In genomic region chr3:46895204-46895660, GRCh38 we compare ENCODE assay signal across 7 cellular contexts. TPM values are rescaled to one million over a fixed set of nuclear protein-coding genes. Genes with fewer than 3 reads are reported as not detected.
DNase-seq lines count a peak whose midpoint lies in the region; ATAC-seq, FAIRE-seq and TF ChIP-seq lines count a peak whose summit lies in the region.

No MANE protein-coding gene starts in this region.

- DNase-seq in GM18507 (ENCODE audit: extremely low spot score, insufficient read length, low read depth) (peak; percentile 51), NCI-H748 (lab: John Stamatoyannopoulos, UW; ENCODE audit: unreplicated experiment) (peak; percentile 39), epithelial cell of proximal tubule (ENCODE audit: low read depth) (no peak), stomach (peak; percentile 80)
- DNase-seq in activated CD8-positive, alpha-beta memory T cell treated with anti-CD3 and anti-CD28 coated beads, Interleukin-2, amount 10 ng/mL, durations not matched to agents 7 days and 5 days: peak; percentile 80

- peaks cover 55% of the 10 kb centered on the region for H3K27me3 Mint-ChIP-seq in activated CD8-positive, alpha-beta memory T cell treated with anti-CD3 and anti-CD28 coated beads, Interleukin-2, amount 10 ng/mL, durations not matched to agents 7 days and 5 days
- peaks cover 4% of the 10 kb centered on the region for H3K27me3 Mint-ChIP-seq in nephron (ENCODE audit: low read depth)

- H3K27ac ChIP-seq in stomach: no peak overlapping the region

- no peak for TF ChIP-seq POLR2A in stomach (IDR thresholded peaks at IDR 0.05)

- H3K36me3 Mint-ChIP-seq in activated CD8-positive, alpha-beta memory T cell treated with anti-CD3 and anti-CD28 coated beads, Interleukin-2, amount 10 ng/mL, durations not matched to agents 7 days and 5 days: no peaks in the 10 kb centered on the region
- peaks cover 15% of the 10 kb centered on the region for H3K36me3 Mint-ChIP-seq in nephron (ENCODE audit: low read depth)

- peak; percentile 89 for FAIRE-seq in GM18507 (lab: Jason Lieb, UNC)

- no peaks in the 10 kb centered on the region for H3K9me3 ChIP-seq in stomach

- peaks cover 12% of the 10 kb centered on the region for H3K4me1 Mint-ChIP-seq in activated CD8-positive, alpha-beta memory T cell treated with anti-CD3 and anti-CD28 coated beads, Interleukin-2, amount 10 ng/mL, durations not matched to agents 7 days and 5 days
- peaks cover 20% of the 10 kb centered on the region for H3K4me1 Mint-ChIP-seq in nephron

- H3K27ac Mint-ChIP-seq in activated CD8-positive, alpha-beta memory T cell treated with anti-CD3 and anti-CD28 coated beads, Interleukin-2, amount 10 ng/mL, durations not matched to agents 7 days and 5 days: no peak overlapping the region
- peak overlapping the region; percentile 21 to 49 (median 40) for H3K27ac Mint-ChIP-seq in nephron

- CTCF ChIA-PET in activated CD8-positive, alpha-beta memory T cell treated with anti-CD3 and anti-CD28 coated beads, Interleukin-2, amount 10 ng/mL, durations not matched to agents 7 days and 5 days (lab: Charles Lee): interaction anchor here (0.5 to 3.1 kb wide), 19 partner anchors 9 to 333 kb away, joined by 3 to 23 read pairs (median 3); partner anchors contain the start of gene PTH1R

- 11 to 22% (median 17%) methylated on average over 5 of the region's 5 CpGs for WGBS in stomach, 5 donors

- intact Hi-C loops in stomach (cut with DNase I; ENCODE audit: low total_unique reads): no loop called here

- TF ChIP-seq CTCF in epithelial cell of proximal tubule (conservative IDR thresholded peaks at IDR 0.05; ENCODE audit: low read depth, low read length): peak; percentile 96
- peak; percentile 84 to 91 (median 88) for TF ChIP-seq CTCF in nephron (IDR thresholded peaks at IDR 0.05; ENCODE audit: unreplicated experiment in 3 of 3)
- TF ChIP-seq CTCF in stomach (IDR thresholded peaks at IDR 0.05): peak in 5 of 7 experiments; percentile 75 to 92 (median 76)

- no peak overlapping the region for H3K4me3 Mint-ChIP-seq in activated CD8-positive, alpha-beta memory T cell treated with anti-CD3 and anti-CD28 coated beads, Interleukin-2, amount 10 ng/mL, durations not matched to agents 7 days and 5 days
- H3K4me3 Mint-ChIP-seq in nephron: peak overlapping the region in 2 of 3 experiments; percentile 0 to 5

- no peak overlapping the region for H3K4me3 ChIP-seq in epithelial cell of proximal tubule (ENCODE audit: low read depth, low read length)
- H3K4me3 ChIP-seq in stomach: no peak overlapping the region

- H3K4me1 ChIP-seq in stomach: peaks cover 22 to 34% (median 28%) of the 10 kb centered on the region in 4 donors

- no peaks in the 10 kb centered on the region for H3K9me3 Mint-ChIP-seq in activated CD8-positive, alpha-beta memory T cell treated with anti-CD3 and anti-CD28 coated beads, Interleukin-2, amount 10 ng/mL, durations not matched to agents 7 days and 5 days (ENCODE audit: low read depth)
- no peaks in the 10 kb centered on the region for H3K9me3 Mint-ChIP-seq in nephron

- H3K36me3 ChIP-seq in stomach: no peaks in the 10 kb centered on the region

- TF ChIP-seq EP300 in stomach (IDR thresholded peaks at IDR 0.05): no peak

- peak; percentile 86 for ATAC-seq in activated CD8-positive, alpha-beta memory T cell treated with anti-CD3 and anti-CD28 coated beads, Interleukin-2, amount 10 ng/mL, durations not matched to agents 7 days and 5 days
- ATAC-seq in HG03139 (IDR thresholded peaks at IDR 0.05; ENCODE audit: unreplicated experiment): no peak

- H3K27me3 ChIP-seq in stomach: peaks cover 0 to 74% (median 21%) of the 10 kb centered on the region in 3 donors

RNA-seq across cellular contexts. Expression of gene PTH1R, which starts 17.7 kb away (rescaled TPM):
- not detected for total RNA-seq in activated CD8-positive, alpha-beta memory T cell treated with anti-CD3 and anti-CD28 coated beads, Interleukin-2, amount 10 ng/mL, durations not matched to agents 7 days and 5 days
- 1.2 and 11.5 TPM in 2 replicates for total RNA-seq in epithelial cell of proximal tubule
- 1 to 10 TPM; 2.6 to 4.0 (median 3.5) TPM for total RNA-seq in stomach
- 10 to 100 TPM in 2 of 3 donors, 1 to 10 TPM in 1; 8.4 to 22.4 (median 20.9) TPM for polyA plus RNA-seq in stomach

RNA-seq across cellular contexts. Expression of gene MYL3, which starts 32.0 kb away (rescaled TPM):
- not detected for total RNA-seq in activated CD8-positive, alpha-beta memory T cell treated with anti-CD3 and anti-CD28 coated beads, Interleukin-2, amount 10 ng/mL, durations not matched to agents 7 days and 5 days
- total RNA-seq in epithelial cell of proximal tubule (4.2 TPM in 1 of 2 replicates, not detected in the other), stomach (1 to 10 TPM in 1 of 5 donors, not detected in 4; 3.1 TPM)
- polyA plus RNA-seq in stomach: 10 to 100 TPM in 1 of 3 donors, 1 to 10 TPM in 2; 1.5 to 11.5 (median 6.8) TPM
